In genomic region chr13:86569974-86570373, GRCh38 we compare ENCODE assay signal across 16 cellular contexts.
DNase-seq lines count a peak whose midpoint lies in the region; ATAC-seq, FAIRE-seq and TF ChIP-seq lines count a peak whose summit lies in the region.
"Had no signal": no experiment of that assay in that cellular context is flagged by ENCODE, and none has a peak within 500 bp of the region (broad histone marks: within the 10 kb centered on the region; RNA-seq: fewer than 3 reads in every experiment).

No MANE protein-coding gene starts in this region.

- no peaks in the 10 kb centered on the region for H3K27me3 Mint-ChIP-seq in activated CD4-positive, alpha-beta T cell treated with anti-CD3 and anti-CD28 coated beads for 36 hours

- H3K36me3 Mint-ChIP-seq in activated CD4-positive, alpha-beta T cell treated with anti-CD3 and anti-CD28 coated beads for 36 hours (ENCODE audit: low read depth), result no peaks in the 10 kb centered on the region
- H3K36me3 Mint-ChIP-seq: CD14-positive monocyte; CD8-positive, alpha-beta T cell had no signal

- peaks cover 2% of the 10 kb centered on the region for H3K9me3 Mint-ChIP-seq in activated CD4-positive, alpha-beta T cell treated with anti-CD3 and anti-CD28 coated beads for 36 hours (ENCODE audit: low read depth)
- H3K9me3 Mint-ChIP-seq: GM23338, H9 had no signal

- H3K27me3 ChIP-seq in bronchial epithelial cell (ENCODE audit: control insufficient read depth, insufficient read depth, low read length) (no peaks in the 10 kb centered on the region), small intestine (ENCODE audit: control insufficient read depth in 2 of 2, insufficient read depth in 2 of 2, low read length in 2 of 2) (no peaks in the 10 kb centered on the region), brain microvascular endothelial cell (replicated peaks) (no peaks in the 10 kb centered on the region)

- ATAC-seq in HG03342 (IDR thresholded peaks at IDR 0.05; ENCODE audit: unreplicated experiment), result no peak
- no peak for ATAC-seq in activated CD4-positive, alpha-beta T cell treated with anti-CD3 and anti-CD28 coated beads for 36 hours
- ATAC-seq: CD8-positive, alpha-beta T cell; GM12878; GM23338; HepG2 had no signal

- H3K27ac ChIP-seq in small intestine (ENCODE audit: low read depth in 1 of 2, low read length in 1 of 2) (no peak overlapping the region), brain microvascular endothelial cell (no peak overlapping the region)

- FAIRE-seq in A204.1 (lab: Jason Lieb, UNC) (peak; percentile 72), H54 (lab: Jason Lieb, UNC) (peak; percentile 27), bronchial epithelial cell (lab: Jason Lieb, UNC) (no peak), small intestine (lab: Jason Lieb, UNC) (peak; percentile 82)
- FAIRE-seq: GM12878, GM18507, HepG2, HTR-8/SVneo had no signal

- CTCF ChIA-PET in activated CD4-positive, alpha-beta T cell treated with anti-CD3 and anti-CD28 coated beads for 36 hours (lab: Charles Lee), result no interaction called here

- in situ Hi-C loops in brain microvascular endothelial cell (cut with HindIII; ENCODE audit: low pct_ligation_motif_present, low sequenced_read_pairs), result no loop called here

- DNase-seq in H54 (ENCODE audit: insufficient read length, low spot score) (no peak), bronchial epithelial cell (ENCODE audit: low read depth) (peak; percentile 73), small intestine (no peak), brain microvascular endothelial cell (no peak)
- DNase-seq in activated CD4-positive, alpha-beta T cell treated with anti-CD3 and anti-CD28 coated beads for 36 hours, result no peak
- DNase-seq: CD8-positive, alpha-beta T cell; COR-L47; H9 had no signal

- POLR2A ChIA-PET in activated CD4-positive, alpha-beta T cell treated with anti-CD3 and anti-CD28 coated beads for 36 hours (lab: Charles Lee), result no interaction called here

- H3K27ac Mint-ChIP-seq in activated CD4-positive, alpha-beta T cell treated with anti-CD3 and anti-CD28 coated beads for 36 hours, result no peak overlapping the region
- H3K27ac Mint-ChIP-seq: CD14-positive monocyte; CD8-positive, alpha-beta T cell; GM23338; H9 had no signal

- H3K4me3 ChIP-seq in bronchial epithelial cell (ENCODE audit: low read depth, low read length) (no peak overlapping the region), small intestine (ENCODE audit: low read depth in 1 of 2, low read length in 2 of 2) (no peak overlapping the region), brain microvascular endothelial cell (ENCODE audit: low read depth, low read length) (no peak overlapping the region)
- H3K4me3 ChIP-seq: GM12878, GM23338 had no signal

- no peaks in the 10 kb centered on the region for H3K36me3 ChIP-seq in bronchial epithelial cell (ENCODE audit: control insufficient read depth, insufficient read depth, low read length)
- no peaks in the 10 kb centered on the region for H3K36me3 ChIP-seq in small intestine (ENCODE audit: control insufficient read depth in 2 of 2, insufficient read depth in 2 of 2, low read length in 2 of 2)
- no peaks in the 10 kb centered on the region for H3K36me3 ChIP-seq in brain microvascular endothelial cell (replicated peaks)

- TF ChIP-seq CTCF in bronchial epithelial cell (IDR thresholded peaks at IDR 0.05; ENCODE audit: insufficient read depth, low read length, severe bottlenecking) (no peak), brain microvascular endothelial cell (IDR thresholded peaks at IDR 0.05; ENCODE audit: low read depth, low read length, missing control alignments) (no peak)

- intact Hi-C loops in activated CD4-positive, alpha-beta T cell treated with anti-CD3 and anti-CD28 coated beads for 36 hours (cut with DNase I, micrococcal nuclease), result no loop called here

- H3K9me3 ChIP-seq in small intestine (ENCODE audit: control insufficient read depth, low read depth), result no peaks in the 10 kb centered on the region

- H3K4me1 ChIP-seq in small intestine (ENCODE audit: control insufficient read depth in 2 of 2, insufficient read depth in 1 of 2, low read depth in 1 of 2, low read length in 1 of 2), result no peaks in the 10 kb centered on the region

- TF ChIP-seq POLR2A in H54 (IDR thresholded peaks at IDR 0.05; ENCODE audit: low read depth, low read length), result no peak

- H3K4me1 Mint-ChIP-seq in activated CD4-positive, alpha-beta T cell treated with anti-CD3 and anti-CD28 coated beads for 36 hours, result no peaks in the 10 kb centered on the region
- H3K4me1 Mint-ChIP-seq: CD14-positive monocyte, GM23338 had no signal

- H3K4me3 Mint-ChIP-seq in activated CD4-positive, alpha-beta T cell treated with anti-CD3 and anti-CD28 coated beads for 36 hours, result no peak overlapping the region
- H3K4me3 Mint-ChIP-seq: CD14-positive monocyte; CD8-positive, alpha-beta T cell; GM23338; H9 had no signal
